ENCODE assay signal across 9 cellular contexts in genomic region chr15:31200735-31201151, GRCh38.
A peak's percentile ranks its signal among the peaks of the same experiment; 100 is the strongest.
DNase-seq lines count a peak whose midpoint lies in the region; ATAC-seq and TF ChIP-seq lines count a peak whose summit lies in the region.
"Had no signal": no experiment of that assay in that cellular context is flagged by ENCODE, and none has a peak within 500 bp of the region (broad histone marks: within the 10 kb centered on the region; RNA-seq: fewer than 3 reads in every experiment).

No MANE protein-coding gene starts in this region.

- H3K27me3 ChIP-seq in CD4-positive, alpha-beta T cell (ENCODE audit: control insufficient read depth, insufficient read depth, low read length): no peaks in the 10 kb centered on the region
- H3K27me3 ChIP-seq in osteoblast (ENCODE audit: insufficient read depth, low read length) (peaks cover 24% of the 10 kb centered on the region), upper lobe of left lung (no peaks in the 10 kb centered on the region), PC-9 (ENCODE audit: insufficient read depth, low read depth) (peaks cover 29% of the 10 kb centered on the region; the same call in 1 of the 2 replicates)

- H3K4me1 ChIP-seq in osteoblast (ENCODE audit: insufficient read depth, low read length) (no peaks in the 10 kb centered on the region), upper lobe of left lung (peaks cover 0 to 8% (median 4%) of the 10 kb centered on the region in 4 donors), PC-9 (replicated peaks; ENCODE audit: insufficient read depth) (no peaks in the 10 kb centered on the region)

- CTCF ChIA-PET in CD4-positive, alpha-beta T cell (lab: Charles Lee): interaction anchor here (0.7 to 1.6 kb wide), 6 partner anchors 15 to 290 kb away, joined by 3 to 6 read pairs (median 4); no protein-coding TSS in a partner anchor
- CTCF ChIA-PET in PC-9 (lab: Charles Lee): no interaction called here

- H3K27me3 Mint-ChIP-seq in CD4-positive, alpha-beta T cell: no peaks in the 10 kb centered on the region

- H3K9me2 ChIP-seq in PC-9 (ENCODE audit: insufficient read depth): no peaks in the 10 kb centered on the region

- H4K20me1 ChIP-seq in osteoblast (ENCODE audit: insufficient read depth, low read length) (no peaks in the 10 kb centered on the region), PC-9 (ENCODE audit: insufficient read depth) (no peaks in the 10 kb centered on the region)

- TF ChIP-seq EP300 in upper lobe of left lung (IDR thresholded peaks at IDR 0.05): no peak

- ATAC-seq in CD4-positive, alpha-beta T cell (ENCODE audit: poor library complexity): peak; percentile 84
- ATAC-seq in upper lobe of left lung (ENCODE audit: low FRiP score in 2 of 2): peak; percentile 81 to 82

- H3K4me3 Mint-ChIP-seq in CD4-positive, alpha-beta T cell: no peak overlapping the region

- H3K79me2 ChIP-seq in osteoblast (ENCODE audit: insufficient read depth, low read length): no peaks in the 10 kb centered on the region
- H3K79me2 ChIP-seq in PC-9 (ENCODE audit: low read depth): no peaks in the 10 kb centered on the region

- no peak overlapping the region for H3K4me2 ChIP-seq in osteoblast (ENCODE audit: insufficient read depth, low read length)
- no peak overlapping the region for H3K4me2 ChIP-seq in PC-9

- no peak overlapping the region for H3K27ac Mint-ChIP-seq in CD4-positive, alpha-beta T cell

- WGBS in upper lobe of left lung, 2 donors: 43 to 63% methylated on average over 11 to 16 of the region's 16 CpGs

- H3K4me1 Mint-ChIP-seq in CD4-positive, alpha-beta T cell (ENCODE audit: low read depth): peaks cover 22% of the 10 kb centered on the region

- H3K36me3 ChIP-seq in osteoblast (ENCODE audit: insufficient read depth, low read length) (no peaks in the 10 kb centered on the region), upper lobe of left lung (no peaks in the 10 kb centered on the region), PC-9 (ENCODE audit: low read depth) (no peaks in the 10 kb centered on the region)

- no peaks in the 10 kb centered on the region for H3K36me3 Mint-ChIP-seq in CD4-positive, alpha-beta T cell (ENCODE audit: low read depth)

- peak; percentile 65 to 77 (median 70) for DNase-seq in CD4-positive, alpha-beta T cell
- DNase-seq in NAMALWA (ENCODE audit: low spot score) (peak; percentile 64), fibroblast of gingiva (ENCODE audit: low read depth) (peak; percentile 57), osteoblast (ENCODE audit: insufficient read length, low spot score, missing footprints) (peak; percentile 85), upper lobe of left lung (peak; percentile 69 to 79), NCI-H1105 treated with DMSO at 0.1 percent for 48 hours (lab: John Stamatoyannopoulos, UW) (no peak), PC-9 (no peak)
- peak; percentile 75 for DNase-seq in activated T-cell treated with anti-CD3 and anti-CD28 coated beads, Interleukin-2, amount 50 U/mL, for 1 hour

- TF ChIP-seq POLR2A in upper lobe of left lung (IDR thresholded peaks at IDR 0.05): no peak

- no peaks in the 10 kb centered on the region for H3K9me3 ChIP-seq in CD4-positive, alpha-beta T cell (ENCODE audit: control insufficient read depth, low read length)
- H3K9me3 ChIP-seq in osteoblast (ENCODE audit: low read depth, low read length) (no peaks in the 10 kb centered on the region), upper lobe of left lung (no peaks in the 10 kb centered on the region), PC-9 (ENCODE audit: insufficient read depth, low read depth) (no peaks in the 10 kb centered on the region)

- intact Hi-C loops in CD4-positive, alpha-beta T cell (cut with DNase I, micrococcal nuclease): loop anchor here (1.0 to 5.0 kb wide), 5 partner anchors 192 to 288 kb away; no protein-coding TSS in a partner anchor
- intact Hi-C loops in PC-9 (cut with micrococcal nuclease; ENCODE audit: unreplicated experiment): no loop called here

- BruUV-seq in PC-9 (replicated peaks; lab: Mats Ljungman, UMichigan): no TSS peak

- H2AFZ ChIP-seq in osteoblast (ENCODE audit: low read length): no peak overlapping the region
- H2AFZ ChIP-seq in PC-9: no peak overlapping the region

- no peaks in the 10 kb centered on the region for H3F3A ChIP-seq in PC-9 (ENCODE audit: insufficient read depth, low read depth)

- no peak overlapping the region for H3K27ac ChIP-seq in CD4-positive, alpha-beta T cell (ENCODE audit: low read depth, low read length)
- H3K27ac ChIP-seq in osteoblast (ENCODE audit: low read depth, low read length) (no peak overlapping the region), upper lobe of left lung (no peak overlapping the region), PC-9 (no peak overlapping the region)
- H3K27ac ChIP-seq: HL-60 had no signal

- H3K4me3 ChIP-seq in osteoblast (ENCODE audit: insufficient read depth, low read length) (no peak overlapping the region), upper lobe of left lung (no peak overlapping the region), PC-9 (no peak overlapping the region)

- TF ChIP-seq CTCF in CD4-positive, alpha-beta T cell (IDR thresholded peaks at IDR 0.05): peak; percentile 57
- TF ChIP-seq CTCF in osteoblast (IDR thresholded peaks at IDR 0.05; ENCODE audit: extremely low read depth, low read depth, low read length) (peak; percentile 23), upper lobe of left lung (IDR thresholded peaks at IDR 0.05) (peak; percentile 48 to 83 (median 62)), PC-9 (conservative IDR thresholded peaks at IDR 0.05) (no peak)

- POLR2A ChIA-PET in CD4-positive, alpha-beta T cell (lab: Charles Lee): interaction anchor here (0.8 to 2.5 kb wide), 7 partner anchors 66 to 289 kb away, joined by 3 to 10 read pairs (median 3); partner anchors contain the start of gene KLF13
- POLR2A ChIA-PET in PC-9 (lab: Charles Lee; ENCODE audit: unreplicated experiment): no interaction called here

- no peaks in the 10 kb centered on the region for H3K9me3 Mint-ChIP-seq in CD4-positive, alpha-beta T cell

Comparison
In these comparisons a context has a peak if more than half of its experiments do, and no peak if none do; other contexts are left out.
1. DNase-seq: peak in CD4-positive, alpha-beta T cell (10 of 10), NAMALWA (single experiment), activated T-cell treated with anti-CD3 and anti-CD28 coated beads, Interleukin-2, amount 50 U/mL, for 1 hour (single experiment), fibroblast of gingiva (single experiment), osteoblast (single experiment) and upper lobe of left lung (2 of 2); none in NCI-H1105 treated with DMSO at 0.1 percent for 48 hours (single experiment) and PC-9 (0 of 2).